In the genomic region with DNA sequence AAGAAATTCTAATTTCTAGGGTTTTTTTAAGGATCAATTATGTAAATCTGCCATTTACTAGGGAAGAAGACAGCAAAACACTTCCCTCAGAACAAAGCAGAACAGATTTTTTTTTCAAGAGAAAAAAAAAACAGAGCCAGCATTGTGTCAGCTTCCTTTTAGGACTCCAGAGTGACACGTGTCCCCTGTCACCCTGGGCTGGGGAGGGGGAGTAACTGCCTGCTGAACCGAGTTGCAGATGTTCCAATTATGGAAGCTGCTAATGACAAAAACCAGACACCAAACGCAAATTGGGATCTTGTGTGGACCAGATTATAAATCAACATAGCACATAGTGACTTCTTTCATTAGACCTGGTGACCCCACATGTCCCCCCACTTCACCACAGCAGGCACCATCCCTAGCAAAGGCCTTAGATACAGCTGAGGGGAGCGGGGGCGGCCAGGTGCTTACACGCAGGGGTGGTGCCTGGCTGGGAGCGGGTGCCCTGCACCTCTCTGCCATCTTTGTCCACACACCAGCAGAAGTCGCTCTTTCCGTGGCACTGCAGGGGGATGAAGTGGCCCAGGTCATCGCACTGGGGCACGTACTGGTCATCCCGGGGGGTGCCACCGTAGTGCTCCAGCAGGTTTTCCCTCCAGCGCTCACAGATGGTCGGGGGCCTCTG, we compare ENCODE assay signal across 20 cellular contexts. TPM values are rescaled to one million over a fixed set of nuclear protein-coding genes. Genes with fewer than 3 reads are reported as not detected.
DNase-seq lines count a peak whose midpoint lies in the region; ATAC-seq and TF ChIP-seq lines count a peak whose summit lies in the region.
"Had no signal": no experiment of that assay in that cellular context is flagged by ENCODE, and none has a peak within 500 bp of the region (broad histone marks: within the 10 kb centered on the region; RNA-seq: fewer than 3 reads in every experiment).

No MANE protein-coding gene starts in this region.

- H3K4me3 ChIP-seq in BLaER1: peak overlapping the region; percentile 10; the same call in 1 of the 2 replicates
- H3K4me3 ChIP-seq: body of pancreas, GM23248 had no signal

- peak; percentile 79 for ATAC-seq in left ventricle myocardium superior
- no peak for ATAC-seq in HG03025 (IDR thresholded peaks at IDR 0.05; ENCODE audit: low FRiP score, unreplicated experiment)

- peaks cover 12% of the 10 kb centered on the region; the same call in 1 of the 2 replicates for H3K9me3 ChIP-seq in BLaER1
- H3K9me3 ChIP-seq: body of pancreas had no signal

- no peaks in the 10 kb centered on the region for H3K27me3 ChIP-seq in BLaER1
- H3K27me3 ChIP-seq: body of pancreas had no signal

- peak overlapping the region; percentile 95 for H3K27ac Mint-ChIP-seq in neural crest cell (ENCODE audit: unreplicated experiment)
- H3K27ac Mint-ChIP-seq: activated CD8-positive, alpha-beta T cell treated with anti-CD3 and anti-CD28 coated beads for 36 hours; activated naive CD4-positive, alpha-beta T cell treated with anti-CD3 and anti-CD28 coated beads, Interleukin-2, amount 50 U/mL, for 24 hours; dendritic cell treated with granulocyte-macrophage colony-stimulating factor and Interleukin-4, amounts not matched to agents 40 ng/mL and 50 ng/mL, for 4 days had no signal

- H4K20me1 ChIP-seq in BLaER1: no peaks in the 10 kb centered on the region

- no peaks in the 10 kb centered on the region for H3K9me3 Mint-ChIP-seq in neural crest cell
- H3K9me3 Mint-ChIP-seq: activated CD8-positive, alpha-beta T cell treated with anti-CD3 and anti-CD28 coated beads for 36 hours; activated naive CD4-positive, alpha-beta T cell treated with anti-CD3 and anti-CD28 coated beads, Interleukin-2, amount 50 U/mL, for 24 hours; dendritic cell treated with granulocyte-macrophage colony-stimulating factor and Interleukin-4, amounts not matched to agents 40 ng/mL and 50 ng/mL, for 4 days; stimulated activated naive B cell treated with anti-CD40 and anti-IgM and Interleukin-4, amounts not matched to agents 10 μg/mL and 1 μg/mL and 100 μg/mL, for 72 hours had no signal

- H3K4me1 ChIP-seq in BLaER1: peaks cover 85% of the 10 kb centered on the region

- peaks cover 50% of the 10 kb centered on the region for H3K4me1 Mint-ChIP-seq in neural crest cell

- peak overlapping the region; percentile 65 for H3K4me3 Mint-ChIP-seq in neural crest cell
- H3K4me3 Mint-ChIP-seq: activated CD8-positive, alpha-beta T cell treated with anti-CD3 and anti-CD28 coated beads for 36 hours; activated naive CD4-positive, alpha-beta T cell treated with anti-CD3 and anti-CD28 coated beads, Interleukin-2, amount 50 U/mL, for 24 hours; dendritic cell treated with granulocyte-macrophage colony-stimulating factor and Interleukin-4, amounts not matched to agents 40 ng/mL and 50 ng/mL, for 4 days; stimulated activated naive B cell treated with anti-CD40 and anti-IgM and Interleukin-4, amounts not matched to agents 10 μg/mL and 1 μg/mL and 100 μg/mL, for 72 hours had no signal

- TF ChIP-seq CTCF in neural crest cell (conservative IDR thresholded peaks at IDR 0.05): no peak

- peaks cover 89% of the 10 kb centered on the region for H3K36me3 ChIP-seq in BLaER1

- H3K36me3 Mint-ChIP-seq in neural crest cell (ENCODE audit: low read depth): peaks cover 25% of the 10 kb centered on the region

- peak overlapping the region; percentile 80 for H3K4me2 ChIP-seq in BLaER1

- H3K9ac ChIP-seq in BLaER1: peak overlapping the region; percentile 35
- H3K9ac ChIP-seq: GM23248 had no signal

- DNase-seq in left ventricle myocardium superior (peak; percentile 78), neural crest cell (ENCODE audit: low read depth, low spot score) (peak; percentile 29), NCI-H510A treated with DMSO at 0.1 percent for 48 hours (lab: John Stamatoyannopoulos, UW) (no peak), NCI-H146 (lab: John Stamatoyannopoulos, UW) (no peak), NCI-H1417 treated with DMSO at 0.1 percent for 48 hours (lab: John Stamatoyannopoulos, UW) (no peak)
- DNase-seq: activated T-cell treated with anti-CD3 and anti-CD28 coated beads, Interleukin-2, amount 50 U/mL, for 48 hours; MM.1S; NCI-H1694 treated with DMSO at 0.1 percent for 48 hours; NCI-H446 treated with DMSO at 0.1 percent for 48 hours; stimulated activated naive B cell treated with anti-CD40 and anti-IgM and Interleukin-4, amounts not matched to agents 10 μg/mL and 1 μg/mL and 100 μg/mL, for 72 hours; T-helper 1 cell had no signal

- peak overlapping the region; percentile 86 for H3K27ac ChIP-seq in BLaER1
- peak overlapping the region; percentile 91 for H3K27ac ChIP-seq in angular gyrus (ENCODE audit: low read depth, low read length)
- H3K27ac ChIP-seq: body of pancreas, GM23248, VCaP had no signal

- peaks cover 7% of the 10 kb centered on the region for H3K27me3 Mint-ChIP-seq in neural crest cell (ENCODE audit: low read depth)

- intact Hi-C loops in left ventricle myocardium superior (cut with micrococcal nuclease): loop anchor here (5.0 kb wide), 1 partner anchor 48 kb away; no protein-coding TSS in a partner anchor

RNA-seq across cellular contexts. Expression of a gene that starts 25.4 kb away (rescaled TPM):
- total RNA-seq in left ventricle myocardium superior (225 TPM), neural crest cell (309 and 315 TPM in 2 replicates)

RNA-seq across cellular contexts. Expression of a gene that starts 54.1 kb away (rescaled TPM):
- total RNA-seq in left ventricle myocardium superior (41.3 TPM), neural crest cell (41.6 and 42.5 TPM in 2 replicates)

Comparison
In these comparisons a context has a peak if more than half of its experiments do, and no peak if none do; other contexts are left out.
1. DNase-seq: peak in left ventricle myocardium superior (single experiment) and neural crest cell (single experiment); none in NCI-H510A treated with DMSO at 0.1 percent for 48 hours (single experiment), NCI-H146 (single experiment) and NCI-H1417 treated with DMSO at 0.1 percent for 48 hours (single experiment).